8 cellular contexts compared by ENCODE assay signal in the genomic region with DNA sequence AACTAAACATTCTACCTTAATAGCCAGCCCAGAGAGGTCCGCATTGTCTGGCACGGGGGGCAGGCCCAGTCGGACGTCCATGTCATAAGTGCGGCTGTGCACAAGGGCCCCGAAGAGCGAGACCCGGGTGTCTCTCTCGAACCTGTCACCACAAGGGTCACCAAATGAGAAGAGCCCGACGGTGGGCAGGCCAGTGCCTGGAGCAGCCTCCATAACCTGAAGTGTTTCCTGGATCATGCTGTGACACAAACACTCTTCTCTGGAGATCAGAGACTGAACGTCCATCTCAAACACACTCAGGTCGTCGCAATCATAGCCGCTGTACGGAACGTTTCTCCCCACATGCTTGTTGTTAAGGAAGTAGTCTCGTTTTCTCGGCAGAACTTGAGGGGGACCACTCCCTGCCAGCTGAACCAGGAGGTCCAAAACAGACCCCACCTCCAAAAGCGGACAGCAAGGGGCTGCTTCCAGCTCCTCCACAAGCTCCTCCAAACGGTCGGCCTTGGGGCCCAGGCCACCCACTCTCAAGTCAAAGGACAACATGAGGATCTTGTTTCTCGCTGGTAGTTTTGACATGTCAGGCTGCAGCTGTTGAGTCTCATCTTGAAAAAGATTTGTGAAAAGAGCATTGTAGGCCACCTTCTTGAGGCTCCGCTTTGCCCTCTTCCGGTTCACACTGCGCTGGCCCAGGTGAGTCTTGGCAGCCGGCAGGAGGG. TPM values are rescaled to one million over a fixed set of nuclear protein-coding genes. Genes with fewer than 3 reads are reported as not detected.
DNase-seq lines count a peak whose midpoint lies in the region; ATAC-seq and TF ChIP-seq lines count a peak whose summit lies in the region.

No MANE protein-coding gene starts in this region.

- TF ChIP-seq CTCF in AG04449 (IDR thresholded peaks at IDR 0.05; ENCODE audit: insufficient read depth, low read length, missing control alignments): no peak
- no peak for TF ChIP-seq CTCF in HEK293 (tag by site-specific recombination; IDR thresholded peaks at IDR 0.05)
- no peak for TF ChIP-seq CTCF in tibial nerve (IDR thresholded peaks at IDR 0.05)

- peak overlapping the region; percentile 87 for H3K27ac ChIP-seq in HEK293 (ENCODE audit: extremely low read depth, low read depth, low read length)
- peak overlapping the region in 3 of 4 donors; percentile 91 to 95 (median 91) for H3K27ac ChIP-seq in tibial nerve

- H3K36me3 Mint-ChIP-seq in activated naive CD8-positive, alpha-beta T cell treated with anti-CD3 and anti-CD28 coated beads, Interleukin-2, amount 10 ng/mL, durations not matched to agents 7 days and 5 days: peaks cover 5% of the 10 kb centered on the region

- POLR2A ChIA-PET in AG04449 (lab: Yijun Ruan, JAX): interaction anchor here (1.0 kb wide), 2 partner anchors 83 to 276 kb away, joined by 3 to 4 read pairs; partner anchors contain the start of gene DENND6B
- POLR2A ChIA-PET in HEK293 (lab: Yijun Ruan, JAX): interaction anchor here (0.6 to 2.2 kb wide), 13 partner anchors 11 to 382 kb away, joined by 3 to 7 read pairs (median 4); partner anchors contain the start of genes DENND6B, LMF2, NCAPH2 and PLXNB2
- POLR2A ChIA-PET in activated naive CD8-positive, alpha-beta T cell treated with anti-CD3 and anti-CD28 coated beads, Interleukin-2, amount 10 ng/mL, durations not matched to agents 7 days and 5 days (lab: Charles Lee): interaction anchor here (0.7 to 2.9 kb wide), 14 partner anchors 12 to 384 kb away, joined by 3 to 14 read pairs (median 4); partner anchors contain the start of genes ARSA, PPP6R2 and SCO2

- peaks cover 3% of the 10 kb centered on the region; the same call in 1 of the 2 replicates for H3K4me1 ChIP-seq in HEK293 (ENCODE audit: control insufficient read depth, insufficient read depth, low read length)
- peaks cover 0 to 74% (median 40%) of the 10 kb centered on the region in 4 donors for H3K4me1 ChIP-seq in tibial nerve

- CTCF ChIA-PET in AG04449 (lab: Yijun Ruan, JAX) (interaction anchor here (0.7 to 6.2 kb wide), 9 partner anchors 8 to 197 kb away, joined by 3 to 66 read pairs (median 3); partner anchors contain the start of gene HDAC10), HEK293 (lab: Yijun Ruan, JAX) (interaction anchor here (0.6 to 2.0 kb wide), 10 partner anchors 11 to 359 kb away, joined by 3 to 13 read pairs (median 4); partner anchors contain the start of gene PLXNB2)

- H3K4me3 ChIP-seq in AG04449 (ENCODE audit: low read depth, low read length) (peak overlapping the region; percentile 98), HEK293 (ENCODE audit: low read depth, low read length) (peak overlapping the region; percentile 97), tibial nerve (peak overlapping the region; percentile 53 to 95 (median 70))

- no peaks in the 10 kb centered on the region for H3K9me3 Mint-ChIP-seq in activated naive CD8-positive, alpha-beta T cell treated with anti-CD3 and anti-CD28 coated beads, Interleukin-2, amount 10 ng/mL, durations not matched to agents 7 days and 5 days

- H3K9me3 ChIP-seq in HEK293 (ENCODE audit: control insufficient read depth, insufficient read depth, low read depth, low read length): no peaks in the 10 kb centered on the region
- no peaks in the 10 kb centered on the region for H3K9me3 ChIP-seq in tibial nerve

- DNase-seq in AG04449 (ENCODE audit: low read depth, low spot score) (no peak), left lobe of liver (ENCODE audit: low spot score) (no peak), tibial nerve (ENCODE audit: low spot score in 2 of 2) (no peak), NCI-H510A treated with DMSO at 0.1 percent for 48 hours (lab: John Stamatoyannopoulos, UW) (no peak)
- DNase-seq in activated naive CD8-positive, alpha-beta T cell treated with anti-CD3 and anti-CD28 coated beads, Interleukin-2, amount 10 ng/mL, durations not matched to agents 7 days and 5 days: no peak
- DNase-seq in activated CD4-positive, alpha-beta T cell treated with anti-CD3 and anti-CD28 coated beads, Interleukin-2, amount 50 U/mL, for 1 hour: no peak

- no peak for TF ChIP-seq POLR2A in tibial nerve (IDR thresholded peaks at IDR 0.05)

- peak overlapping the region; percentile 99 for H3K4me3 Mint-ChIP-seq in activated naive CD8-positive, alpha-beta T cell treated with anti-CD3 and anti-CD28 coated beads, Interleukin-2, amount 10 ng/mL, durations not matched to agents 7 days and 5 days

- H3K4me1 Mint-ChIP-seq in activated naive CD8-positive, alpha-beta T cell treated with anti-CD3 and anti-CD28 coated beads, Interleukin-2, amount 10 ng/mL, durations not matched to agents 7 days and 5 days: peaks cover 26% of the 10 kb centered on the region

- no peaks in the 10 kb centered on the region for H3K27me3 ChIP-seq in tibial nerve

- ATAC-seq in activated naive CD8-positive, alpha-beta T cell treated with anti-CD3 and anti-CD28 coated beads, Interleukin-2, amount 10 ng/mL, durations not matched to agents 7 days and 5 days (ENCODE audit: low read depth): peak; percentile 39
- peak; percentile 47 for ATAC-seq in left lobe of liver
- ATAC-seq in GM19463 (IDR thresholded peaks at IDR 0.05; ENCODE audit: unreplicated experiment): no peak

- 24 to 29% methylated on average over 22 to 24 of the region's 27 CpGs for WGBS in tibial nerve, 2 donors

- TF ChIP-seq EP300 in tibial nerve (IDR thresholded peaks at IDR 0.05): no peak

- H3K27ac Mint-ChIP-seq in activated naive CD8-positive, alpha-beta T cell treated with anti-CD3 and anti-CD28 coated beads, Interleukin-2, amount 10 ng/mL, durations not matched to agents 7 days and 5 days: peak overlapping the region; percentile 99

- peaks cover 18 to 53% of the 10 kb centered on the region in 2 experiments; a peak in 2 of 3 replicates for H3K36me3 ChIP-seq in HEK293 (ENCODE audit: control insufficient read depth in 2 of 2, insufficient read depth in 1 of 2, low read length in 2 of 2)
- peaks cover 0 to 44% (median 7%) of the 10 kb centered on the region in 3 donors for H3K36me3 ChIP-seq in tibial nerve

- H3K27me3 Mint-ChIP-seq in activated naive CD8-positive, alpha-beta T cell treated with anti-CD3 and anti-CD28 coated beads, Interleukin-2, amount 10 ng/mL, durations not matched to agents 7 days and 5 days: no peaks in the 10 kb centered on the region

TF ChIP-seq in HEK293, 187 proteins besides CTCF, POLR2A, EP300 and RAD21 (continues in another document):
- TF ChIP-seq ZNF394 (tag by site-specific recombination; IDR thresholded peaks at IDR 0.05; ENCODE audit: borderline replicate concordance) (peak; percentile 32; the same call in 1 of the 2 replicates), ZNF433 (tag by site-specific recombination; IDR thresholded peaks at IDR 0.05; ENCODE audit: low read depth) (no peak), ZNF132 (tag by site-specific recombination; IDR thresholded peaks at IDR 0.05; ENCODE audit: borderline replicate concordance) (no peak), ZBTB20 (tag by site-specific recombination; IDR thresholded peaks at IDR 0.05) (no peak), ZNF157 (tag by site-specific recombination; IDR thresholded peaks at IDR 0.05) (no peak), KLF7 (tag by site-specific recombination; IDR thresholded peaks at IDR 0.05; ENCODE audit: borderline replicate concordance) (no peak), ZBTB44 (tag by site-specific recombination; IDR thresholded peaks at IDR 0.05) (no peak), ZNF133 (tag by site-specific recombination; IDR thresholded peaks at IDR 0.05) (no peak)

RNA-seq across cellular contexts. Expression of gene TUBGCP6, which starts 1.0 kb away (rescaled TPM):
- total RNA-seq in activated naive CD8-positive, alpha-beta T cell treated with anti-CD3 and anti-CD28 coated beads, Interleukin-2, amount 10 ng/mL, durations not matched to agents 7 days and 5 days: 10 to 100 TPM; 92.2 to 94.5 TPM
- total RNA-seq in left lobe of liver (21.3 TPM), tibial nerve (100 to 1,000 TPM in 1 of 4 donors, 10 to 100 TPM in 3; 72.2 to 127 (median 78.6) TPM)

RNA-seq across cellular contexts. Expression of gene HDAC10, which starts 7.2 kb away (rescaled TPM):
- 100 to 1,000 TPM in 1 of 2 experiments, 10 to 100 TPM in 1; 99.1 to 111 TPM for total RNA-seq in activated naive CD8-positive, alpha-beta T cell treated with anti-CD3 and anti-CD28 coated beads, Interleukin-2, amount 10 ng/mL, durations not matched to agents 7 days and 5 days
- total RNA-seq in left lobe of liver (33.3 TPM), tibial nerve (100 to 1,000 TPM in 1 of 4 donors, 10 to 100 TPM in 3; 41.2 to 105 (median 55.4) TPM)

RNA-seq across cellular contexts. Expression of gene MAPK12, which starts 17.6 kb away (rescaled TPM):
- total RNA-seq in activated naive CD8-positive, alpha-beta T cell treated with anti-CD3 and anti-CD28 coated beads, Interleukin-2, amount 10 ng/mL, durations not matched to agents 7 days and 5 days: 1 to 10 TPM; 3.1 to 3.6 TPM
- total RNA-seq in left lobe of liver (5.0 TPM), tibial nerve (10 to 100 TPM; 12.3 to 32.0 (median 24.1) TPM)

RNA-seq across cellular contexts. Expression of gene MAPK11, which starts 26.3 kb away (rescaled TPM):
- 1 to 10 TPM; 7.9 to 8.5 TPM for total RNA-seq in activated naive CD8-positive, alpha-beta T cell treated with anti-CD3 and anti-CD28 coated beads, Interleukin-2, amount 10 ng/mL, durations not matched to agents 7 days and 5 days
- total RNA-seq in left lobe of liver (8.2 TPM), tibial nerve (10 to 100 TPM in 3 of 4 donors, 1 to 10 TPM in 1; 8.7 to 33.3 (median 19.6) TPM)

RNA-seq across cellular contexts. Expression of gene SELENOO, which starts 43.1 kb away (rescaled TPM):
- 10 to 100 TPM; 27.9 to 33.3 TPM for total RNA-seq in activated naive CD8-positive, alpha-beta T cell treated with anti-CD3 and anti-CD28 coated beads, Interleukin-2, amount 10 ng/mL, durations not matched to agents 7 days and 5 days
- 85.2 TPM for total RNA-seq in left lobe of liver
- total RNA-seq in tibial nerve: 10 to 100 TPM; 36.1 to 66.6 (median 44.8) TPM
